In the genomic region with DNA sequence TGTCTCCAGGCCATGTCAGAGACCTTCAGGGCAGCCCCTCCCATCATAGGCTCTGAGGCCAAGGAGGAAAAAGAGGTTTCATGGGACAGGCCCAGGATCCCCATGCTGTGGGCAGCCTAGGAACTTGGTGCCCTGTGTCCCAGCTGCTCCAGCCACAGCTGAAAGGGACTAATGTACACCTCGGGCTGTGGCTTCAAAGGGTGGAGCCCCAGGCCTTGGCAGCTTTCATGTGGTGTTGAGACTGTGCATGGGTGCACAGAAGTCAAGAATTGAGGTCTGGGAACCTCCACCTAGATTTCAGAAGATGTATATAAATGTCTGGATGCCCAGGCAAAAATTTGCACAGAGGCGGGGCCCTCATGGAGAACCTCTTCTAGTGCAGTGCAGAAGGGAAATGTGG, we compare ENCODE assay signal across 20 cellular contexts. TPM values are rescaled to one million over a fixed set of nuclear protein-coding genes. Genes with fewer than 3 reads are reported as not detected.
DNase-seq lines count a peak whose midpoint lies in the region; ATAC-seq lines count a peak whose summit lies in the region.
"Had no signal": no experiment of that assay in that cellular context is flagged by ENCODE, and none has a peak within 500 bp of the region (broad histone marks: within the 10 kb centered on the region; RNA-seq: fewer than 3 reads in every experiment).

No MANE protein-coding gene starts in this region.

- peak; percentile 52 for ATAC-seq in GM21717 (IDR thresholded peaks at IDR 0.05; ENCODE audit: unreplicated experiment)
- ATAC-seq in HG03442 (IDR thresholded peaks at IDR 0.05; ENCODE audit: unreplicated experiment): peak; percentile 55
- ATAC-seq: Panc1 had no signal

- DNase-seq in NCI-H82 (lab: John Stamatoyannopoulos, UW) (peak; percentile 8), NCI-H82 treated with DMSO at 0.1 percent for 48 hours (lab: John Stamatoyannopoulos, UW; ENCODE audit: unreplicated experiment) (no peak), myocyte (ENCODE audit: low read depth) (peak; percentile 78), GM03348 (ENCODE audit: low spot score) (no peak), GM19238 (ENCODE audit: insufficient read length, low spot score) (no peak)
- DNase-seq in stimulated activated CD4-positive, alpha-beta T cell treated with anti-CD3 and anti-CD28 coated beads, Interleukin-4, amount 100 ng/mL, for 4 hours: no peak
- DNase-seq: ACHN; Caco-2; CD4-positive, alpha-beta memory T cell; DMS 273 treated with DMSO at 0.1 percent for 48 hours; MG63; NCI-H1417; NCI-H1694 treated with DMSO at 0.1 percent for 48 hours; NCI-H2081 treated with DMSO at 0.1 percent for 48 hours; NCI-H69; NK-92 treated with Interleukin-12 subunit alpha and Interleukin-12 subunit beta, amount 100 ng/mL, for 24 hours; T-helper 1 cell had no signal

RNA-seq across cellular contexts. Expression of a gene that starts 6.6 kb away (rescaled TPM):
- 338 and 358 TPM in 2 replicates for total RNA-seq in myocyte
- 423 TPM for polyA plus RNA-seq in myocyte (2012)

Comparison
In these comparisons a context has a peak if more than half of its experiments do, and no peak if none do; other contexts are left out.
1. DNase-seq: peak in NCI-H82 (single experiment) and myocyte (single experiment); none in NCI-H82 treated with DMSO at 0.1 percent for 48 hours (single experiment), GM03348 (single experiment), stimulated activated CD4-positive, alpha-beta T cell treated with anti-CD3 and anti-CD28 coated beads, Interleukin-4, amount 100 ng/mL, for 4 hours (0 of 2) and GM19238 (single experiment).